ENCODE assay signal across 22 cellular contexts in the genomic region with DNA sequence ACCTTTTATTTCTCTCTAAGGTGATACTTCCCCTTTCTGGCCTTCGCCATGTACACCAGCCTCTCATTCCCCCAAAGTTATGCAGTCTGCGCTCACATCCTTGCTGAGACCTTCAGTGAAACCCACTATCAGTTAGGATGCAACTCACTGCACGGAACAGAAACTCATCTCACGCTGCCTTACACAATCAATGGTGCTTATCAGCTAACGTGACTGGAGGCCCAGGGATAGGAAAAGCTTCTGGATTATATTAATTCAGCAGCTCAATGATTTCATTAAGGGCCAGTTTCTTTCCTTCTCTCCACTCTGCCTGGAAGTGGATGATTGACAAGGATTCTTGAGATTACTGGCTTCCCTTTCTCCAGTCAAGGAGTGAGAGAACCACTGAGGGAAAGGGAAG. TPM values are rescaled to one million over a fixed set of nuclear protein-coding genes. Genes with fewer than 3 reads are reported as not detected.
A peak's percentile ranks its signal among the peaks of the same experiment; 100 is the strongest.
DNase-seq lines count a peak whose midpoint lies in the region; ATAC-seq, FAIRE-seq and TF ChIP-seq lines count a peak whose summit lies in the region.
"Had no signal": no experiment of that assay in that cellular context is flagged by ENCODE, and none has a peak within 500 bp of the region (broad histone marks: within the 10 kb centered on the region; RNA-seq: fewer than 3 reads in every experiment).

No MANE protein-coding gene starts in this region.

- H3K27ac ChIP-seq in cardiac muscle cell: peak overlapping the region; percentile 81
- H3K27ac ChIP-seq in OCI-LY3 (ENCODE audit: low read length): peak overlapping the region; percentile 10; the same call in 1 of the 2 replicates
- H3K27ac ChIP-seq in H1 (ENCODE audit: low read depth, low read length): no peak overlapping the region
- peak overlapping the region; percentile 43 for H3K27ac ChIP-seq in mesendoderm (ENCODE audit: low read depth, low read length)
- H3K27ac ChIP-seq in MM.1S (ENCODE audit: low read length): no peak overlapping the region
- H3K27ac ChIP-seq: BLaER1 had no signal

- H3K9me3 ChIP-seq in cardiac muscle cell (ENCODE audit: low read depth) (no peaks in the 10 kb centered on the region), OCI-LY3 (ENCODE audit: insufficient read depth, low read length) (no peaks in the 10 kb centered on the region), H1 (ENCODE audit: insufficient read depth in 2 of 2, low read depth in 1 of 2, low read length in 1 of 2) (no peaks in the 10 kb centered on the region), MM.1S (replicated peaks; ENCODE audit: insufficient read depth, low read length) (no peaks in the 10 kb centered on the region)
- H3K9me3 ChIP-seq: BLaER1, MG63 had no signal

- no peak for TF ChIP-seq RAD21 in H1 (IDR thresholded peaks at IDR 0.05 in 1 of 2, conservative IDR thresholded peaks at IDR 0.05 in 1 of 2; ENCODE audit: low read depth in 2 of 2, low read length in 2 of 2)

- DNase-seq in cardiac muscle cell (ENCODE audit: low read depth in 1 of 2, low spot score in 1 of 2) (peak in 1 of 2 donors; percentile 58), Right ventricle myocardium superior (no peak), H1 (ENCODE audit: low read depth in 1 of 2, low spot score in 2 of 2) (no peak), mesendoderm (peak; percentile 62), MM.1S (no peak)
- no peak for DNase-seq in stimulated activated CD4-positive, alpha-beta T cell treated with anti-CD3 and anti-CD28 coated beads, Interleukin-1b, Interleukin-23, amount 100 ng/mL, for 48 hours
- DNase-seq: 8988T; CD8-positive, alpha-beta T cell; DMS79 treated with DMSO at 0.1 percent for 48 hours; MG63; NCI-H1105 treated with DMSO at 0.1 percent for 48 hours; NCI-H187; NCI-H345; NCI-H526; SIG-M5 had no signal

- H3K56ac ChIP-seq in H1 (replicated peaks; ENCODE audit: insufficient read length, low read depth, low read length): no peak overlapping the region
- H3K56ac ChIP-seq in mesendoderm (ENCODE audit: low read length): peak overlapping the region; percentile 56

- intact Hi-C loops in Right ventricle myocardium superior (cut with DNase I): no loop called here

- POLR2A ChIA-PET in H1 (lab: Charles Lee; ENCODE audit: partially characterized antibody): no interaction called here

- no peak overlapping the region for H2AK5ac ChIP-seq in H1 (ENCODE audit: low read depth, low read length)
- H2AK5ac ChIP-seq in mesendoderm (ENCODE audit: low read length): peak overlapping the region; percentile 38

- TF ChIP-seq CTCF in cardiac muscle cell (IDR thresholded peaks at IDR 0.05; ENCODE audit: low read depth, low read length): no peak
- TF ChIP-seq CTCF in OCI-LY3 (IDR thresholded peaks at IDR 0.05; ENCODE audit: low read depth, low read length): no peak
- TF ChIP-seq CTCF in H1 (IDR thresholded peaks at IDR 0.05; ENCODE audit: control extremely low read depth in 1 of 3, insufficient read depth in 1 of 3, low read depth in 1 of 3, low read length in 3 of 3): no peak
- TF ChIP-seq CTCF in MM.1S (IDR thresholded peaks at IDR 0.05; ENCODE audit: low read length): no peak

- no peak overlapping the region for H2BK12ac ChIP-seq in H1 (ENCODE audit: low read depth, low read length)

- no peak for TF ChIP-seq POLR2A in H1 (IDR thresholded peaks at IDR 0.05; ENCODE audit: control extremely low read depth in 1 of 2, low read depth in 2 of 2, low read length in 2 of 2)

- H3K27me3 ChIP-seq in cardiac muscle cell (no peaks in the 10 kb centered on the region), OCI-LY3 (ENCODE audit: low read depth, low read length) (no peaks in the 10 kb centered on the region), H1 (replicated peaks in 1 of 4; ENCODE audit: control insufficient read depth in 3 of 4, extremely low read depth in 1 of 4, insufficient read depth in 3 of 4, low read length in 3 of 4) (no peaks in the 10 kb centered on the region), mesendoderm (ENCODE audit: insufficient read depth, low read length, poor library complexity) (no peaks in the 10 kb centered on the region), MM.1S (replicated peaks; ENCODE audit: insufficient read depth, low read length) (no peaks in the 10 kb centered on the region)
- H3K27me3 ChIP-seq: BLaER1, MG63 had no signal

- FAIRE-seq in H1 (lab: Jason Lieb, UNC): no peak
- FAIRE-seq: D721Med had no signal

- WGBS in H1 (ENCODE audit: extremely low coverage in 1 of 2, insufficient coverage in 1 of 2, insufficient read length in 1 of 2, insufficient replicate concordance in 2 of 2, low coverage in 1 of 2, low lambda C conversion rate in 2 of 2, missing lambda C conversion rate in 1 of 2), 2 experiments: 93% methylated on average over 5 of the region's 5 CpGs; no CpG with 5 or more reads in 1 of the 2 experiments
- WGBS in mesendoderm (ENCODE audit: extremely low coverage, insufficient coverage, low lambda C conversion rate): no CpG with 5 or more reads among the region's 5 CpGs

- H3K4me1 ChIP-seq in cardiac muscle cell (ENCODE audit: low read depth) (peaks cover 62% of the 10 kb centered on the region), OCI-LY3 (ENCODE audit: low read length) (peaks cover 14% of the 10 kb centered on the region), H1 (replicated peaks in 1 of 4; ENCODE audit: control insufficient read depth in 3 of 4, insufficient read depth in 4 of 4, low read length in 3 of 4) (peaks cover 0 to 6% (median 0%) of the 10 kb centered on the region in 4 experiments; a peak in 2 of 7 replicates), mesendoderm (ENCODE audit: control insufficient read depth, low read depth, low read length) (peaks cover 15% of the 10 kb centered on the region), MM.1S (ENCODE audit: low read length) (peaks cover 20% of the 10 kb centered on the region)

- no peaks in the 10 kb centered on the region for H3K23me2 ChIP-seq in H1 (ENCODE audit: low read depth, low read length)

- no peak overlapping the region for H3K23ac ChIP-seq in H1 (ENCODE audit: insufficient read length)
- no peak overlapping the region for H3K23ac ChIP-seq in mesendoderm (ENCODE audit: low read length)

- H3K9me2 ChIP-seq in MM.1S (replicated peaks; ENCODE audit: insufficient read depth, low read length): no peaks in the 10 kb centered on the region

- H3K4me2 ChIP-seq in OCI-LY3 (ENCODE audit: low read length): peak overlapping the region; percentile 64
- no peak overlapping the region for H3K4me2 ChIP-seq in H1 (ENCODE audit: insufficient read depth in 1 of 2, low read depth in 2 of 2, low read length in 2 of 2)
- no peak overlapping the region for H3K4me2 ChIP-seq in mesendoderm (ENCODE audit: low read length)
- H3K4me2 ChIP-seq in MM.1S (ENCODE audit: low read depth, low read length): no peak overlapping the region
- H3K4me2 ChIP-seq: BLaER1 had no signal

- H2BK120ac ChIP-seq in H1 (replicated peaks; ENCODE audit: low read depth, low read length) (no peak overlapping the region), mesendoderm (ENCODE audit: low read depth, low read length) (no peak overlapping the region)

- H2AFZ ChIP-seq in OCI-LY3 (ENCODE audit: low read depth, low read length) (no peak overlapping the region; the same call in 1 of the 2 replicates), H1 (ENCODE audit: low read length) (no peak overlapping the region), MM.1S (ENCODE audit: low read length) (no peak overlapping the region)

- H3K79me2 ChIP-seq in OCI-LY3 (ENCODE audit: low read length): no peaks in the 10 kb centered on the region
- no peaks in the 10 kb centered on the region for H3K79me2 ChIP-seq in H1 (ENCODE audit: control insufficient read depth in 1 of 2, insufficient read depth in 2 of 2, low read length in 2 of 2)
- H3K79me2 ChIP-seq in mesendoderm (ENCODE audit: control insufficient read depth, insufficient read depth, low read length): peaks cover 45% of the 10 kb centered on the region
- no peaks in the 10 kb centered on the region for H3K79me2 ChIP-seq in MM.1S (ENCODE audit: low read length)

- H3K79me1 ChIP-seq in H1 (ENCODE audit: low read depth, low read length) (no peaks in the 10 kb centered on the region), mesendoderm (ENCODE audit: low read length) (peaks cover 21% of the 10 kb centered on the region)

- no peak overlapping the region for H2BK5ac ChIP-seq in H1 (ENCODE audit: low read depth, low read length)
- peak overlapping the region; percentile 18 for H2BK5ac ChIP-seq in mesendoderm (ENCODE audit: low read length)

- ATAC-seq in Right ventricle myocardium superior (ENCODE audit: poor library complexity): no peak
- no peak for ATAC-seq in HG03135 (IDR thresholded peaks at IDR 0.05; ENCODE audit: unreplicated experiment)
- ATAC-seq: CD8-positive, alpha-beta T cell; HCT116 had no signal

- CTCF ChIA-PET in H1 (lab: Charles Lee; ENCODE audit: partially characterized antibody): interaction anchor here (0.5 kb wide), 1 partner anchor 56 kb away, joined by 3 read pairs; no protein-coding TSS in a partner anchor

- peak overlapping the region; percentile 20 for H4K91ac ChIP-seq in H1 (replicated peaks; ENCODE audit: insufficient read length, low read length)

- no peak overlapping the region for H2BK15ac ChIP-seq in H1 (ENCODE audit: low read length)
- no peak overlapping the region for H2BK15ac ChIP-seq in mesendoderm (replicated peaks; ENCODE audit: low read depth)

- H4K20me1 ChIP-seq in OCI-LY3 (ENCODE audit: insufficient read depth, low read length) (no peaks in the 10 kb centered on the region), H1 (replicated peaks in 1 of 2; ENCODE audit: control insufficient read depth in 1 of 2, insufficient read depth in 2 of 2, low read length in 2 of 2) (no peaks in the 10 kb centered on the region), MM.1S (ENCODE audit: insufficient read depth, low read length) (no peaks in the 10 kb centered on the region)
- H4K20me1 ChIP-seq: BLaER1 had no signal

- no peak overlapping the region for H4K5ac ChIP-seq in H1 (ENCODE audit: insufficient read length, low read depth, low read length)
- no peak overlapping the region for H4K5ac ChIP-seq in mesendoderm (ENCODE audit: low read length)

- no peak overlapping the region for H3K4me3 ChIP-seq in cardiac muscle cell
- peak overlapping the region; percentile 23; the same call in 1 of the 2 replicates for H3K4me3 ChIP-seq in OCI-LY3 (ENCODE audit: low read length)
- H3K4me3 ChIP-seq in H1 (ENCODE audit: extremely low read depth in 1 of 4, insufficient read depth in 2 of 4, low read depth in 3 of 4, low read length in 4 of 4): no peak overlapping the region
- no peak overlapping the region for H3K4me3 ChIP-seq in mesendoderm (ENCODE audit: low read length)
- no peak overlapping the region for H3K4me3 ChIP-seq in MM.1S (ENCODE audit: low read length)
- H3K4me3 ChIP-seq: BLaER1, MG63 had no signal

- H3K36me3 ChIP-seq in cardiac muscle cell (peaks cover 4% of the 10 kb centered on the region), OCI-LY3 (replicated peaks; ENCODE audit: low read depth, low read length) (no peaks in the 10 kb centered on the region), H1 (ENCODE audit: control insufficient read depth in 2 of 4, insufficient read depth in 4 of 4, low read length in 3 of 4) (no peaks in the 10 kb centered on the region), mesendoderm (ENCODE audit: control insufficient read depth, insufficient read depth, low read length) (no peaks in the 10 kb centered on the region), MM.1S (replicated peaks; ENCODE audit: insufficient read depth, low read length) (no peaks in the 10 kb centered on the region)
- H3K36me3 ChIP-seq: BLaER1, MG63 had no signal

- no peak overlapping the region for H3K14ac ChIP-seq in H1 (ENCODE audit: insufficient read length)

- 0 out of 2 replicates have a peak, but pooled peaks cover 5% of the 10 kb centered on the region for H3F3A ChIP-seq in MM.1S (ENCODE audit: insufficient read depth, low read length)

- H3K18ac ChIP-seq in H1 (ENCODE audit: extremely low read depth, low read length): no peak overlapping the region
- H3K18ac ChIP-seq in mesendoderm (ENCODE audit: low read length): peak overlapping the region; percentile 54

- H3K4ac ChIP-seq in H1 (replicated peaks; ENCODE audit: insufficient read length, low read depth, low read length): no peak overlapping the region
- H3K4ac ChIP-seq in mesendoderm (ENCODE audit: low read depth, low read length): no peak overlapping the region

- no peak overlapping the region for H2BK20ac ChIP-seq in H1 (ENCODE audit: low read length)

- H4K8ac ChIP-seq in H1 (ENCODE audit: extremely low read depth, insufficient read depth, low read length) (no peak overlapping the region), mesendoderm (ENCODE audit: low read depth, low read length) (no peak overlapping the region)

- H3K9ac ChIP-seq in OCI-LY3 (ENCODE audit: low read length) (no peak overlapping the region), H1 (replicated peaks in 1 of 4; ENCODE audit: extremely low read depth in 1 of 4, low read depth in 3 of 4, low read length in 3 of 4) (no peak overlapping the region), mesendoderm (ENCODE audit: low read length) (peak overlapping the region; percentile 2), MM.1S (ENCODE audit: low read length) (no peak overlapping the region)
- H3K9ac ChIP-seq: BLaER1 had no signal

- no peak for TF ChIP-seq EP300 in H1 (IDR thresholded peaks at IDR 0.05; ENCODE audit: borderline replicate concordance in 1 of 2, low read depth in 2 of 2, low read length in 2 of 2)

RNA-seq across cellular contexts. Expression of a gene that starts 44.8 kb away (rescaled TPM):
- total RNA-seq in cardiac muscle cell (205 and 267 TPM in 2 replicates), Right ventricle myocardium superior (308 TPM)
- polyA plus RNA-seq in cardiac muscle cell (324 and 381 TPM in 2 replicates), H1 (2011; rRNA removed) (12.4 and 15.0 TPM in 2 replicates)
- total RNA-seq in H1 (2021; fragmentation: NEBNext Ultra II Directional; extraction: Animal tissue kit (Norgen Biotek cat#: 25700)): 53.8 and 56.5 TPM in 2 replicates
- 19.3 TPM for polyA plus RNA-seq in H1 (2011; cell fraction: cytosol; rRNA removed)
- 17.3 TPM for polyA plus RNA-seq in H1 (2011; cell fraction: nucleus; rRNA removed)
- 19.6 to 43.7 TPM (median 29.0 TPM) in 4 replicates for polyA plus RNA-seq in H1 (2012, experiment 1 of 2)
- 2.8 TPM for polyA plus RNA-seq in H1 (2012, experiment 2 of 2)
- polyA plus RNA-seq in H1 (2013, experiment 1 of 2): 73.3 TPM
- polyA plus RNA-seq in H1 (2013, experiment 2 of 2): 72.4 TPM
- polyA minus RNA-seq in H1 (2011; rRNA and poly(A)+ RNA removed): 59.4 and 75.0 TPM in 2 replicates
- 22.8 TPM for polyA minus RNA-seq in H1 (2011; cell fraction: cytosol; rRNA and poly(A)+ RNA removed)
- 33.8 TPM for polyA minus RNA-seq in H1 (2011; cell fraction: nucleus; rRNA and poly(A)+ RNA removed)
- polyA plus RNA-seq in mesendoderm (2013, experiment 1 of 2): 82.8 TPM
- polyA plus RNA-seq in mesendoderm (2013, experiment 2 of 2): 80.1 TPM
- total RNA-seq: G401, OCI-LY7 had no signal

Comparison
In these comparisons a context has a peak if more than half of its experiments do, and no peak if none do; other contexts are left out.
1. H3K27ac ChIP-seq: peak in cardiac muscle cell (single experiment), OCI-LY3 (single experiment) and mesendoderm (single experiment); none in H1 (single experiment) and MM.1S (single experiment).